ENCODE assay signal across 10 cellular contexts in the genomic region with DNA sequence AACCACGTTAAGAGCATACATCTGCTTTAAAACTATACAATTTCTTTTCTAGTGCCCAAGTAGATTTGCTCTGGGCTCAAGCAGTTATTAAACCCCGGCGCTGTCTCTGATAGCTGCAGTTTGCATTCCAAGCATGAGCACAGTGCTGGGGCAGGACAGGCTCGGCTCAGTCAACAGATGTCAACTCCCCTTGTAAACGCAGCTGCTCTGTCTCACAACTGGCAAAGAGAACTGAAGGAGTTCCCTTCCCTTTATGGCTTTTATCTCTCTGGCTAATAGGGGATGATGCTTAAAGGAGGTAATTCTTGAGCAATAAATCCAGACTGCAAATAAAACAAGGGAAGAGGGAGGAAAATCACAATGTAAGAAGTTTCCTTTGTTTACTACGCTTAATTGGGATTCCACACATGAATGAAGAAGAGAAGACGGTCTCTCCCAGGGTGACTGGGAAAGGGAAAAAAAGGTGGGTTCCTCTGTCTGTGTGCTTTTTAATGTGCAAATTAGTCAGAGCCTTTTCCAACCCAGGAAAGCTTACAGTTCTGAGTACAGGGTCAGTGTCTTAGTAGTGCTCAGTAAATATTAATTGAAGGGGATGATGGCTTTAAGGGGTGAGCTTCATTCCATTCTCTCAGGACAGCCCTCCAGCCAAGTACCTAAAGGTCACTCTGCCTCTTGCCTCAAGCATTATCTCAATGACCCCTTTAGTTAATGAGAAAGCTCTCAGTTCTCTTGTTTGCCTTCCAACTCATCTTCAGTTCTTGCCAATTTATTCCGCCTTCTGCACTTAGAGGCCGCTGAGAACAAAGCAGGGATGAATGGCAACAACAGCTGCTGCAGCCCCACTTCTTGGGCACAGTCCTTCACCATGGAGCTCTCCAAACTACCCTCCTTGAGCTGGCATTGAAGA.
DNase-seq lines count a peak whose midpoint lies in the region; ATAC-seq, FAIRE-seq and TF ChIP-seq lines count a peak whose summit lies in the region.
"Had no signal": no experiment of that assay in that cellular context is flagged by ENCODE, and none has a peak within 500 bp of the region (broad histone marks: within the 10 kb centered on the region; RNA-seq: fewer than 3 reads in every experiment).

No MANE protein-coding gene starts in this region.

- no peak for FAIRE-seq in RCC 7860 (lab: Jason Lieb, UNC)

- H3K4me3 ChIP-seq in coronary artery (peak overlapping the region; percentile 61), transverse colon (no peak overlapping the region)

- no peaks in the 10 kb centered on the region for H3K9me3 ChIP-seq in transverse colon

- 34 to 35% methylated on average over 5 to 9 of the region's 9 CpGs for WGBS in transverse colon (ENCODE audit: low coverage in 1 of 2), 2 donors

- no peak for TF ChIP-seq EP300 in transverse colon (IDR thresholded peaks at IDR 0.05; ENCODE audit: low read depth)

- no peak for TF ChIP-seq CTCF in coronary artery (IDR thresholded peaks at IDR 0.05)
- no peak for TF ChIP-seq CTCF in transverse colon (IDR thresholded peaks at IDR 0.05)

- DNase-seq in NCI-H1105 treated with DMSO at 0.1 percent for 48 hours (lab: John Stamatoyannopoulos, UW), result peak; percentile 28
- DNase-seq in NCI-H1105 (lab: John Stamatoyannopoulos, UW), result no peak
- no peak for DNase-seq in coronary artery (ENCODE audit: low spot score)
- peak; percentile 63 for DNase-seq in medulla oblongata (ENCODE audit: extremely low spot score)
- peak; percentile 61 for DNase-seq in transverse colon
- DNase-seq in RCC 7860 (ENCODE audit: low spot score), result no peak
- no peak for DNase-seq in NOMO-1 (lab: John Stamatoyannopoulos, UW; ENCODE audit: unreplicated experiment in 2 of 2)
- DNase-seq: activated B cell treated with CpG ODN at 0.5 μM for 24 hours had no signal

- in situ Hi-C loops in transverse colon (cut with MboI; ENCODE audit: low pct_ligation_motif_present in 1 of 4, low pct_unique_long_range_greater_than_20kb in 1 of 4, low sequenced_read_pairs in 3 of 4), result no loop called here

- H3K27ac ChIP-seq in coronary artery (peak overlapping the region; percentile 61 to 62), transverse colon (peak overlapping the region; percentile 29 to 76 (median 70))
- H3K27ac ChIP-seq: 22Rv1 had no signal

- no peak for ATAC-seq in GM21528 (IDR thresholded peaks at IDR 0.05; ENCODE audit: low FRiP score, unreplicated experiment)

- peaks cover 9 to 45% (median 38%) of the 10 kb centered on the region in 4 donors for H3K4me1 ChIP-seq in transverse colon

- no peaks in the 10 kb centered on the region for H3K27me3 ChIP-seq in transverse colon

- intact Hi-C loops in transverse colon (cut with DNase I; ENCODE audit: low total_unique reads), result loop anchor here (5.0 to 10.0 kb wide), 2 partner anchors 89 to 209 kb away; no protein-coding TSS in a partner anchor

- TF ChIP-seq POLR2A in transverse colon (IDR thresholded peaks at IDR 0.05), result no peak

- H3K36me3 ChIP-seq in transverse colon, result no peaks in the 10 kb centered on the region

Comparison
In these comparisons a context has a peak if more than half of its experiments do, and no peak if none do; other contexts are left out.
1. DNase-seq: peak in NCI-H1105 treated with DMSO at 0.1 percent for 48 hours (single experiment), medulla oblongata (single experiment) and transverse colon (single experiment); none in NCI-H1105 (single experiment), coronary artery (single experiment), RCC 7860 (single experiment) and NOMO-1 (0 of 2).